ENCODE assay signal across 8 cellular contexts in genomic region chr2:216634317-216635148, GRCh38. TPM values are rescaled to one million over a fixed set of nuclear protein-coding genes. Genes with fewer than 3 reads are reported as not detected.
DNase-seq lines count a peak whose midpoint lies in the region; ATAC-seq and TF ChIP-seq lines count a peak whose summit lies in the region.

No MANE protein-coding gene starts in this region.

- no peak overlapping the region for H3K4me2 ChIP-seq in MM.1S (ENCODE audit: low read depth, low read length)

- H3K4me1 ChIP-seq in heart left ventricle: peaks cover 0 to 52% (median 27%) of the 10 kb centered on the region in 12 donors
- no peaks in the 10 kb centered on the region for H3K4me1 ChIP-seq in MM.1S (ENCODE audit: low read length)

- H3K27ac ChIP-seq in heart left ventricle (peak overlapping the region in 9 of 12 donors; percentile 8 to 66 (median 51)), MM.1S (ENCODE audit: low read length) (no peak overlapping the region)

- no peaks in the 10 kb centered on the region for H3K79me2 ChIP-seq in MM.1S (ENCODE audit: low read length)

- no peak for TF ChIP-seq POLR2A in heart left ventricle (IDR thresholded peaks at IDR 0.05)

- no peaks in the 10 kb centered on the region for H3F3A ChIP-seq in MM.1S (ENCODE audit: insufficient read depth, low read length)

- no peaks in the 10 kb centered on the region for H4K20me1 ChIP-seq in MM.1S (ENCODE audit: insufficient read depth, low read length)

- peaks cover 46% of the 10 kb centered on the region for H3K4me1 Mint-ChIP-seq in mesothelial cell of epicardium

- H3K36me3 ChIP-seq in heart left ventricle (peaks cover 0 to 6% (median 0%) of the 10 kb centered on the region in 9 donors), MM.1S (replicated peaks; ENCODE audit: insufficient read depth, low read length) (no peaks in the 10 kb centered on the region)

- H3K27me3 ChIP-seq in heart left ventricle (peaks cover 0 to 28% (median 0%) of the 10 kb centered on the region in 9 donors), MM.1S (replicated peaks; ENCODE audit: insufficient read depth, low read length) (peaks cover 14% of the 10 kb centered on the region)

- H3K4me3 Mint-ChIP-seq in mesothelial cell of epicardium: peak overlapping the region; percentile 95

- H3K4me3 ChIP-seq in heart left ventricle (peak overlapping the region; percentile 28 to 88 (median 66)), astrocyte of the spinal cord (ENCODE audit: low read depth, low read length) (peak overlapping the region; percentile 69), MM.1S (ENCODE audit: low read length) (no peak overlapping the region)

- DNase-seq in heart left ventricle (no peak), Right ventricle myocardium superior (no peak), astrocyte of the spinal cord (ENCODE audit: low read depth, low spot score) (peak; percentile 33), mesothelial cell of epicardium (ENCODE audit: low spot score in 2 of 2, unreplicated experiment in 2 of 2) (no peak), HuH-7.5 (ENCODE audit: low spot score) (no peak), MM.1S (no peak), NCI-H146 treated with DMSO at 0.1 percent for 48 hours (lab: John Stamatoyannopoulos, UW; ENCODE audit: unreplicated experiment) (no peak), 8988T (no peak)

- H3K9me3 ChIP-seq in heart left ventricle (no peaks in the 10 kb centered on the region), MM.1S (replicated peaks; ENCODE audit: insufficient read depth, low read length) (no peaks in the 10 kb centered on the region)

- H3K27me3 Mint-ChIP-seq in mesothelial cell of epicardium (ENCODE audit: low read depth): no peaks in the 10 kb centered on the region

- in situ Hi-C loops in astrocyte of the spinal cord (cut with HindIII; ENCODE audit: low sequenced_read_pairs): no loop called here

- WGBS in heart left ventricle, 4 donors: 12 to 21% (median 17%) methylated on average over 24 of the region's 24 CpGs

- H3K9me2 ChIP-seq in MM.1S (replicated peaks; ENCODE audit: insufficient read depth, low read length): no peaks in the 10 kb centered on the region

- peak overlapping the region; percentile 85 for H3K27ac Mint-ChIP-seq in mesothelial cell of epicardium

- intact Hi-C loops in heart left ventricle (cut with DNase I) (loop anchor here in 3 of 10 donors (5.0 kb wide), 4 partner anchors 57 to 102 kb away; no protein-coding TSS in a partner anchor), Right ventricle myocardium superior (cut with DNase I) (no loop called here)

- no peak overlapping the region for H2AFZ ChIP-seq in MM.1S (ENCODE audit: low read length)

- no peak for TF ChIP-seq CTCF in heart left ventricle (IDR thresholded peaks at IDR 0.05)
- no peak for TF ChIP-seq CTCF in astrocyte of the spinal cord (IDR thresholded peaks at IDR 0.05; ENCODE audit: low read depth, low read length)
- TF ChIP-seq CTCF in mesothelial cell of epicardium (IDR thresholded peaks at IDR 0.05; ENCODE audit: unreplicated experiment): no peak
- no peak for TF ChIP-seq CTCF in MM.1S (IDR thresholded peaks at IDR 0.05; ENCODE audit: low read length)

- H3K9ac ChIP-seq in MM.1S (ENCODE audit: low read length): no peak overlapping the region

- ATAC-seq in heart left ventricle (no peak), Right ventricle myocardium superior (ENCODE audit: poor library complexity) (no peak)

- H3K9me3 Mint-ChIP-seq in mesothelial cell of epicardium: no peaks in the 10 kb centered on the region

- peaks cover 6% of the 10 kb centered on the region for H3K36me3 Mint-ChIP-seq in mesothelial cell of epicardium

RNA-seq across cellular contexts. Expression of gene IGFBP2, which starts 1.3 kb away (rescaled TPM):
- total RNA-seq in heart left ventricle: 100 to 1,000 TPM in 6 of 9 donors, 10 to 100 TPM in 3; 57.2 to 326 (median 113) TPM
- polyA plus RNA-seq in heart left ventricle: 100 to 1,000 TPM in 1 of 2 donors, 10 to 100 TPM in 1; 90.7 to 172 TPM
- total RNA-seq in Right ventricle myocardium superior: 51.1 TPM
- total RNA-seq in mesothelial cell of epicardium: 376 to 409 TPM (median 381 TPM) in 3 replicates
